In the genomic region with DNA sequence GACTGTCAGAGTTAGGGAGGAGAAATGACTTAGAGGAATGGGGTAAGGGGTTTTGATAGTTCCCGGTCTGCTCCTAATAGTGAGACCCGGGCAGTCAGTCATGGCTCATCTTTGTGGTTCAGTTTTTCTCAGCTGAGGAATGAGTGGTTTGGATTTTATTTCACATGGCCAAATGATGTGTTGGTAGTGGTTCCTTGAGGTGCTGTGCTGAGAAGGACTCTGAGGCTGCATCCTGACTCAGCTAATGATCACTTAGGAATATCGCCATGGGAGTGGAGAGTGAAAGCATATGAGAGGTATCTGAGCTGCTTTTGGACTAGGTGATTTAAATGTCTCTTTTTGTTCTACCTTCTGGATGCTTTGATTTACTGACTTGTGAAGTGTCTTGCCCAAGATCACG, we compare ENCODE assay signal across 16 cellular contexts.
DNase-seq lines count a peak whose midpoint lies in the region; ATAC-seq and TF ChIP-seq lines count a peak whose summit lies in the region.
"Had no signal": no experiment of that assay in that cellular context is flagged by ENCODE, and none has a peak within 500 bp of the region (broad histone marks: within the 10 kb centered on the region; RNA-seq: fewer than 3 reads in every experiment).

No MANE protein-coding gene starts in this region.

- intact Hi-C loops in right cardiac atrium (cut with DNase I), result no loop called here
- intact Hi-C loops in Right ventricle myocardium inferior (cut with DNase I), result no loop called here

- DNase-seq in right cardiac atrium (no peak), Right ventricle myocardium inferior (ENCODE audit: missing footprints) (no peak), nephron progenitor cell (no peak), NCI-H1930 (lab: John Stamatoyannopoulos, UW) (no peak), GM23338 (ENCODE audit: low spot score) (no peak), mesendoderm (no peak)
- DNase-seq in central memory CD8-positive, alpha-beta T cell (ENCODE audit: low spot score in 2 of 2), result no peak
- DNase-seq: activated naive CD4-positive, alpha-beta T cell treated with Interleukin-2 at 50 U/mL for 16 hours; effector memory CD4-positive, alpha-beta T cell; foreskin melanocyte; midbrain; NCI-H2081 treated with DMSO at 0.1 percent for 48 hours; RPMI8226; substantia nigra had no signal

- H2BK15ac ChIP-seq in mesendoderm (replicated peaks; ENCODE audit: low read depth), result no peak overlapping the region

- H2BK120ac ChIP-seq in mesendoderm (ENCODE audit: low read depth, low read length), result no peak overlapping the region

- peaks cover 15% of the 10 kb centered on the region for H3K79me1 ChIP-seq in mesendoderm (ENCODE audit: low read length)

- no peak overlapping the region for H3K4me3 Mint-ChIP-seq in central memory CD8-positive, alpha-beta T cell
- H3K4me3 Mint-ChIP-seq in nephron progenitor cell (no peak overlapping the region), GM23338 (no peak overlapping the region)

- H2AFZ ChIP-seq in GM23338, result no peak overlapping the region
- H2AFZ ChIP-seq: parathyroid adenoma had no signal

- H4K8ac ChIP-seq in mesendoderm (ENCODE audit: low read depth, low read length), result no peak overlapping the region

- H3K9me3 ChIP-seq in right cardiac atrium (ENCODE audit: control insufficient read depth, low read length), result no peaks in the 10 kb centered on the region

- no peak for TF ChIP-seq CTCF in nephron progenitor cell (IDR thresholded peaks at IDR 0.05)
- no peak for TF ChIP-seq CTCF in GM23338 (conservative IDR thresholded peaks at IDR 0.05; ENCODE audit: low read depth in 2 of 2)

- no peak overlapping the region for H3K23ac ChIP-seq in mesendoderm (ENCODE audit: low read length)

- peaks cover 5% of the 10 kb centered on the region; the same call in 1 of the 2 replicates for H3K9me2 ChIP-seq in GM23338 (ENCODE audit: insufficient read depth)

- H3K9me3 Mint-ChIP-seq in central memory CD8-positive, alpha-beta T cell, result no peaks in the 10 kb centered on the region
- H3K9me3 Mint-ChIP-seq in nephron progenitor cell (no peaks in the 10 kb centered on the region), GM23338 (no peaks in the 10 kb centered on the region)

- no peaks in the 10 kb centered on the region for H3F3A ChIP-seq in GM23338 (replicated peaks; ENCODE audit: low read depth)

- H3K4me1 ChIP-seq in right cardiac atrium (ENCODE audit: control insufficient read depth, insufficient read depth, low read length) (peaks cover 9% of the 10 kb centered on the region), GM23338 (ENCODE audit: insufficient read depth) (no peaks in the 10 kb centered on the region), mesendoderm (ENCODE audit: control insufficient read depth, low read depth, low read length) (peaks cover 4% of the 10 kb centered on the region)

- H4K5ac ChIP-seq in mesendoderm (ENCODE audit: low read length), result no peak overlapping the region

- H3K36me3 ChIP-seq in GM23338 (ENCODE audit: insufficient read depth), result no peaks in the 10 kb centered on the region
- H3K36me3 ChIP-seq in mesendoderm (ENCODE audit: control insufficient read depth, insufficient read depth, low read length), result peaks cover 2% of the 10 kb centered on the region

- H3K4me1 Mint-ChIP-seq in central memory CD8-positive, alpha-beta T cell, result peaks cover 36% of the 10 kb centered on the region
- peaks cover 9% of the 10 kb centered on the region for H3K4me1 Mint-ChIP-seq in nephron progenitor cell
- peaks cover 10% of the 10 kb centered on the region; the same call in 2 of the 3 replicates for H3K4me1 Mint-ChIP-seq in GM23338

- no peak overlapping the region for H3K4ac ChIP-seq in mesendoderm (ENCODE audit: low read depth, low read length)

- no peak for ATAC-seq in right cardiac atrium
- ATAC-seq in Right ventricle myocardium inferior, result no peak
- no peak for ATAC-seq in central memory CD8-positive, alpha-beta T cell (replicated peaks; ENCODE audit: extremely low read depth, poor library complexity, severe bottlenecking)
- ATAC-seq in GM23338, result no peak
- ATAC-seq in HG03135 (IDR thresholded peaks at IDR 0.05; ENCODE audit: unreplicated experiment), result no peak

- H3K79me2 ChIP-seq in GM23338 (replicated peaks; ENCODE audit: insufficient read depth), result peaks cover 18% of the 10 kb centered on the region; the same call in 1 of the 2 replicates
- H3K79me2 ChIP-seq in mesendoderm (ENCODE audit: control insufficient read depth, insufficient read depth, low read length), result peaks cover 8% of the 10 kb centered on the region

- H3K9ac ChIP-seq in mesendoderm (ENCODE audit: low read length), result no peak overlapping the region
- H3K9ac ChIP-seq: parathyroid adenoma had no signal

- peaks cover 12% of the 10 kb centered on the region for H3K36me3 Mint-ChIP-seq in central memory CD8-positive, alpha-beta T cell (ENCODE audit: insufficient read depth)
- peaks cover 10% of the 10 kb centered on the region for H3K36me3 Mint-ChIP-seq in nephron progenitor cell (ENCODE audit: low read depth)
- H3K36me3 Mint-ChIP-seq in GM23338 (ENCODE audit: low read depth), result no peaks in the 10 kb centered on the region

- no peak overlapping the region for H2AK5ac ChIP-seq in mesendoderm (ENCODE audit: low read length)

- no peak overlapping the region for H2BK5ac ChIP-seq in mesendoderm (ENCODE audit: low read length)

- H3K27ac ChIP-seq in right cardiac atrium (ENCODE audit: low read length) (peak overlapping the region; percentile 78), GM23338 (ENCODE audit: low read depth) (no peak overlapping the region), mesendoderm (ENCODE audit: low read depth, low read length) (no peak overlapping the region)
- H3K27ac ChIP-seq: parathyroid adenoma had no signal

- H3K27ac Mint-ChIP-seq in central memory CD8-positive, alpha-beta T cell (ENCODE audit: low read depth), result peak overlapping the region; percentile 6
- peak overlapping the region; percentile 26 for H3K27ac Mint-ChIP-seq in nephron progenitor cell
- H3K27ac Mint-ChIP-seq in GM23338, result no peak overlapping the region

- no peaks in the 10 kb centered on the region for H3K27me3 Mint-ChIP-seq in central memory CD8-positive, alpha-beta T cell
- H3K27me3 Mint-ChIP-seq in nephron progenitor cell (ENCODE audit: low read depth, poor library complexity), result peaks cover 8% of the 10 kb centered on the region
- peaks cover 2% of the 10 kb centered on the region for H3K27me3 Mint-ChIP-seq in GM23338 (ENCODE audit: insufficient read depth, low read depth, poor library complexity)

- H4K20me1 ChIP-seq in GM23338 (replicated peaks; ENCODE audit: insufficient read depth), result no peaks in the 10 kb centered on the region

- H3K4me2 ChIP-seq in GM23338 (no peak overlapping the region), mesendoderm (ENCODE audit: low read length) (no peak overlapping the region)

- no peaks in the 10 kb centered on the region for H3K27me3 ChIP-seq in right cardiac atrium (ENCODE audit: control insufficient read depth, insufficient read depth)
- no peaks in the 10 kb centered on the region for H3K27me3 ChIP-seq in GM23338 (ENCODE audit: insufficient read depth)
- H3K27me3 ChIP-seq in mesendoderm (ENCODE audit: insufficient read depth, low read length, poor library complexity), result no peaks in the 10 kb centered on the region

- H3K56ac ChIP-seq in mesendoderm (ENCODE audit: low read length), result no peak overlapping the region

- 96% methylated on average over 4 of the region's 4 CpGs for WGBS in right cardiac atrium
- no CpG with 5 or more reads among the region's 4 CpGs for WGBS in mesendoderm (ENCODE audit: extremely low coverage, insufficient coverage, low lambda C conversion rate)

- H3K4me3 ChIP-seq in right cardiac atrium (ENCODE audit: low read length) (no peak overlapping the region), GM23338 (no peak overlapping the region), mesendoderm (ENCODE audit: low read length) (no peak overlapping the region)

- no peak overlapping the region for H3K18ac ChIP-seq in mesendoderm (ENCODE audit: low read length)

TF ChIP-seq in GM23338, 12 proteins besides CTCF, POLR2A, EP300 and RAD21 (continues in another document):
- TF ChIP-seq NANOG (IDR thresholded peaks at IDR 0.05; ENCODE audit: borderline replicate concordance) (no peak), CREB1 (CRISPR knock-in tag; IDR thresholded peaks at IDR 0.05; ENCODE audit: low read depth) (no peak), POLR2AphosphoS5 (IDR thresholded peaks at IDR 0.05; ENCODE audit: low read depth) (no peak), ZNF331 (CRISPR knock-in tag; IDR thresholded peaks at IDR 0.05; ENCODE audit: low read depth) (no peak), EZH2 (IDR thresholded peaks at IDR 0.05; ENCODE audit: low read depth, unreplicated experiment) (no peak)
